Comparison of ENCODE assay signal across 8 cellular contexts in the genomic region with DNA sequence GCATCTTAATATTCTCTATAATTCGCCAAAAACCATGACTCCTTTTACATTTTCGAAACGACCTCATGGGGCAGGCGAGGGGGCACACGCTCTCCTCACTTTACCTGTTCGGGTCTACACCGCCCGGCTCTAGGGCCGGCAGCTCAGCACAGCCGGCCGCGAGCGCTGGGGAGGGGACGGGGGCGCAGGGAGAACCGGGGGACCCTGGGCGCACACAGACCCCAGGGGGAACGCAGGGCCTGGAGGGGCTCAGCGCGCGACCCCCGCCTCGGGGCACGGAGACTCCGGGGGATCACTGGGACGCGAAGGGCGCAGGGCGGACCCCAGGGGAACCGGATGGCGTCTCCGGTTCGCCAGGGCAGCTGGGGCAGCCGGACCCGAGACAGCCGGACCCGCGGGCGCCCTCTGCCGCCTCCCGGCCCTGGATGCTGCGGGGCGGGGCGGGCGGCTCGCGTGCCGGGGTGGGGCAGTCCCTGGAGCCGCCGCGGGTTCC. TPM values are rescaled to one million over a fixed set of nuclear protein-coding genes. Genes with fewer than 3 reads are reported as not detected.
A peak's percentile ranks its signal among the peaks of the same experiment; 100 is the strongest.
DNase-seq lines count a peak whose midpoint lies in the region; ATAC-seq, FAIRE-seq and TF ChIP-seq lines count a peak whose summit lies in the region.

A gene (plus strand): TSS at position 482 of the 493 bp plus-strand sequence. CDS start 22,189 bp downstream, outside the sequence.

- H3K9me1 ChIP-seq in keratinocyte (ENCODE audit: control insufficient read depth, extremely low read depth, insufficient read depth, low read length), result no peaks in the 10 kb centered on the region

- H3K36me3 ChIP-seq in SJSA1 (peaks cover 24% of the 10 kb centered on the region), breast epithelium (no peaks in the 10 kb centered on the region), keratinocyte (ENCODE audit: control insufficient read depth in 2 of 2, extremely low read depth in 1 of 2, insufficient read depth in 2 of 2, low read length in 2 of 2) (peaks cover 0 to 3% of the 10 kb centered on the region in 2 experiments)

- H3K9me3 ChIP-seq in SJSA1 (replicated peaks), result no peaks in the 10 kb centered on the region; the same call in 1 of the 2 replicates
- no peaks in the 10 kb centered on the region for H3K9me3 ChIP-seq in breast epithelium
- no peaks in the 10 kb centered on the region for H3K9me3 ChIP-seq in keratinocyte (ENCODE audit: control insufficient read depth, low read depth, low read length)

- intact Hi-C loops in breast epithelium (cut with DNase I; ENCODE audit: low total_unique reads), result no loop called here

- TF ChIP-seq POLR2A in breast epithelium (IDR thresholded peaks at IDR 0.05), result no peak

- peaks cover 12% of the 10 kb centered on the region for H3K27me3 ChIP-seq in SJSA1 (replicated peaks)
- peaks cover 5 to 39% of the 10 kb centered on the region in 2 donors for H3K27me3 ChIP-seq in breast epithelium
- peaks cover 47% of the 10 kb centered on the region for H3K27me3 ChIP-seq in keratinocyte (ENCODE audit: control insufficient read depth, extremely low read depth, insufficient read depth, low read length)

- no peak for FAIRE-seq in keratinocyte (lab: Jason Lieb, UNC)

- H3K4me3 ChIP-seq in SJSA1 (peak within 1 kb of the TSS; percentile 95), breast epithelium (peak within 1 kb of the TSS; percentile 35 to 71 (median 51)), keratinocyte (ENCODE audit: control insufficient read depth in 2 of 3, extremely low read depth in 1 of 3, insufficient read depth in 2 of 3, low read depth in 1 of 3, low read length in 3 of 3) (peak within 1 kb of the TSS; percentile 42 to 62 (median 54))

- peak; percentile 82 for DNase-seq in DMS 273 (lab: John Stamatoyannopoulos, UW; ENCODE audit: unreplicated experiment)
- DNase-seq in SJSA1 (ENCODE audit: low read depth in 1 of 2, low spot score in 2 of 2), result peak; percentile 60 to 75
- DNase-seq in breast epithelium (ENCODE audit: low spot score in 2 of 2), result no peak
- DNase-seq in keratinocyte (ENCODE audit: low read depth, low spot score), result no peak
- peak; percentile 53 for DNase-seq in stimulated activated CD4-positive, alpha-beta T cell treated with anti-CD3 and anti-CD28 coated beads, Interleukin-4, amount 100 ng/mL, for 24 hours
- DNase-seq in NK-92 (lab: John Stamatoyannopoulos, UW; ENCODE audit: unreplicated experiment), result no peak

- peak within 1 kb of the TSS; percentile 65 for H3K27ac ChIP-seq in SJSA1
- H3K27ac ChIP-seq in breast epithelium, result no peak within 1 kb of the TSS
- H3K27ac ChIP-seq in keratinocyte (ENCODE audit: control insufficient read depth, insufficient read depth, low read length), result no peak within 1 kb of the TSS

- H4K20me1 ChIP-seq in keratinocyte (ENCODE audit: control insufficient read depth, extremely low read depth, insufficient read depth, low read length), result peaks cover 1% of the 10 kb centered on the region

- no peaks in the 10 kb centered on the region for H3K79me2 ChIP-seq in keratinocyte (ENCODE audit: control insufficient read depth, insufficient read depth, low read length)

- peak within 1 kb of the TSS; percentile 70 for H3K4me2 ChIP-seq in keratinocyte (ENCODE audit: control insufficient read depth, extremely low read depth, insufficient read depth, low read depth, low read length)

- dilution Hi-C loops in keratinocyte (cut with MboI; ENCODE audit: extremely low pct_ligation_motif_present, low sequenced_read_pairs), result no loop called here

- peak within 1 kb of the TSS; percentile 4 for H3K9ac ChIP-seq in keratinocyte (ENCODE audit: control insufficient read depth, extremely low read depth, insufficient read depth, low read length)

- TF ChIP-seq CTCF in breast epithelium (IDR thresholded peaks at IDR 0.05), result peak in 1 of 3 donors; percentile 12
- TF ChIP-seq CTCF in keratinocyte (optimal IDR thresholded peaks at IDR 0.05 in 1 of 3, IDR thresholded peaks at IDR 0.05 in 1 of 3, conservative IDR thresholded peaks at IDR 0.05 in 1 of 3; ENCODE audit: extremely low read depth in 1 of 3, insufficient read depth in 2 of 3, low read length in 3 of 3), result peak in 2 of 3 experiments; percentile 55 to 62

- H3K4me1 ChIP-seq in SJSA1 (replicated peaks) (peaks cover 42% of the 10 kb centered on the region), breast epithelium (peaks cover 6 to 12% of the 10 kb centered on the region in 2 donors), keratinocyte (ENCODE audit: control insufficient read depth, extremely low read depth, insufficient read depth, low read length) (peaks cover 4% of the 10 kb centered on the region)

- ATAC-seq in GM19452 (IDR thresholded peaks at IDR 0.05; ENCODE audit: unreplicated experiment) (peak; percentile 45), HG03520 (IDR thresholded peaks at IDR 0.05; ENCODE audit: unreplicated experiment) (peak; percentile 34)

- peak within 1 kb of the TSS; percentile 40 for H2AFZ ChIP-seq in keratinocyte (ENCODE audit: control insufficient read depth, low read length)

RNA-seq across cellular contexts. Expression of the gene that starts here (rescaled TPM):
- 17.8 and 22.6 TPM in 2 replicates for total RNA-seq in SJSA1 (2014; rRNA removed; shearing (Covaris generic))
- total RNA-seq in breast epithelium, result under 1 TPM in 2 of 3 donors, not detected in 1; 0.88 to 0.98 TPM
- 0.23 to 0.51 TPM (median 0.24 TPM) in 3 replicates for polyA plus RNA-seq in keratinocyte
- polyA plus RNA-seq in keratinocyte (2011; ENCODE audit: low read depth), result 0.40 TPM
- polyA plus RNA-seq in keratinocyte (2011; cell fraction: cytosol; rRNA removed), result 0.16 and 0.26 TPM in 2 replicates
- 0.61 and 0.84 TPM in 2 replicates for polyA plus RNA-seq in keratinocyte (2011; cell fraction: nucleus; rRNA removed)
- 0.59 and 0.64 TPM in 2 replicates for polyA plus RNA-seq in keratinocyte (2012; ENCODE audit: low replicate concordance)
- polyA minus RNA-seq in keratinocyte, result 0.20 to 0.59 TPM (median 0.42 TPM) in 3 replicates
- polyA minus RNA-seq in keratinocyte (2011; cell fraction: cytosol; rRNA and poly(A)+ RNA removed), result 0.38 TPM
- polyA minus RNA-seq in keratinocyte (2011; cell fraction: nucleus; rRNA and poly(A)+ RNA removed), result 0.32 and 2.1 TPM in 2 replicates

Comparison
In these comparisons a context has a peak if more than half of its experiments do, and no peak if none do; other contexts are left out.
1. DNase-seq: peak in DMS 273 (single experiment), SJSA1 (2 of 2) and stimulated activated CD4-positive, alpha-beta T cell treated with anti-CD3 and anti-CD28 coated beads, Interleukin-4, amount 100 ng/mL, for 24 hours (single experiment); none in breast epithelium (0 of 2), keratinocyte (single experiment) and NK-92 (single experiment).
2. Peak in every context shown above with its lines, with median percentiles within 50 percentile points of each other: H3K4me3 ChIP-seq.